Comparison of ENCODE assay signal across 8 cellular contexts in the genomic region with DNA sequence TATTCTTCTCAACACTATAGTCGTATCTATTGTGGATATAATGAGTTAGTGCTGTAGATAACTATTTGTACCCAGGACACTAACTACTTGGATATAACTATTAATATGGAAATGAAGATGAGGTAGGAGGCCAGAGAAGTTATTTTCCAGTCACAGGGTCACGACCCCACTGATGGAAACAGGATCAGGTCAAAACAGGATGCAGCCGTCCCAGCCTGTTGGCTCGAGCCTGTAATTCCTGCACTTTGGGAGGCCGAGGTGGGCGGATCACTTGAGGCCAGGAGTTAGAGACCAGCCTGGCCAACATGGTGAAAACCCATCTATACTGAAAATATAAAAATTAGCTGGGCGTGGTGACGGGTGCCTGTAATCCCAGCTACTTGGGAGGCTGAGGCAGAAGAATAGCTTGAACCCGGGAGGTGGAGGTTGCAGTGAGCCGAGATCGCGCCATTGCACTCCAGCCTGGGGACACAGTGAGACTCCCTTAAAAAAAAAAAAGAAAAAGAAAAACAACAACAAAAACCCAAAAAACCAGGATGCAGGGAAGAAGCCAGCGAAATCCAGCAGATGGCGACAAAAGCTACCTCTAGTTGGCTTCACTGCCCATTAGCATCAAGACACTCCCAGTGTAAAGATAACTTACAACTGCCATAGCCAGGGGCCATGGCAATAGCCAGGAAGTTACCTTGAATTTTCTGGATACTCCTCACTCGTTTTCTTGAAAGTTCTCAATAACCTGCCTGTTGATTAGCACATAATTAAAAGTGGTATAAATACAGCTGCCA. TPM values are rescaled to one million over a fixed set of nuclear protein-coding genes. Genes with fewer than 3 reads are reported as not detected.
A peak's percentile ranks its signal among the peaks of the same experiment; 100 is the strongest.
DNase-seq lines count a peak whose midpoint lies in the region; ATAC-seq and TF ChIP-seq lines count a peak whose summit lies in the region.

No MANE protein-coding gene starts in this region.

- no peaks in the 10 kb centered on the region for H3K27me3 ChIP-seq in HL-60 (ENCODE audit: insufficient read depth, poor library complexity, severe bottlenecking)

- ATAC-seq in GM21717 (IDR thresholded peaks at IDR 0.05; ENCODE audit: unreplicated experiment) (no peak), GM18868 (IDR thresholded peaks at IDR 0.05; ENCODE audit: unreplicated experiment) (no peak)

- POLR2A ChIA-PET in RWPE1 (lab: Yijun Ruan, JAX; ENCODE audit: low non-redundant PET), result no interaction called here

- H3K9me3 Mint-ChIP-seq in glutamatergic neuron (ENCODE audit: unreplicated experiment), result no peaks in the 10 kb centered on the region

- no peaks in the 10 kb centered on the region for H3K36me3 Mint-ChIP-seq in glutamatergic neuron (ENCODE audit: unreplicated experiment)

- no peak overlapping the region for H3K4me3 ChIP-seq in HL-60 (replicated peaks; ENCODE audit: insufficient read depth, low read length)

- no peaks in the 10 kb centered on the region for H3K4me1 Mint-ChIP-seq in glutamatergic neuron (ENCODE audit: low read depth, unreplicated experiment)

- CTCF ChIA-PET in RWPE1 (lab: Yijun Ruan, JAX), result interaction anchor here (0.5 to 0.6 kb wide), 5 partner anchors 40 to 672 kb away, joined by 3 read pairs; no protein-coding TSS in a partner anchor

- no peaks in the 10 kb centered on the region for H3K27me3 Mint-ChIP-seq in glutamatergic neuron (ENCODE audit: unreplicated experiment)

- no peak overlapping the region for H3K4me3 Mint-ChIP-seq in glutamatergic neuron (ENCODE audit: unreplicated experiment)

- no peak overlapping the region for H3K27ac ChIP-seq in HL-60 (replicated peaks)
- H3K27ac ChIP-seq in RWPE1, result no peak overlapping the region

- DNase-seq in DMS79 treated with DMSO at 0.1 percent for 48 hours (lab: John Stamatoyannopoulos, UW), result peak; percentile 8
- no peak for DNase-seq in DMS79 (lab: John Stamatoyannopoulos, UW)
- peak in 1 of 2 experiments; percentile 47 for DNase-seq in HL-60 (ENCODE audit: low read depth in 1 of 2, low spot score in 1 of 2)
- DNase-seq in RWPE1 (ENCODE audit: low spot score), result peak; percentile 25
- DNase-seq in glutamatergic neuron, result peak; percentile 40
- no peak for DNase-seq in stimulated activated naive CD4-positive, alpha-beta T cell treated with Interleukin-2 at 50 U/mL for 16 hours (lab: John Stamatoyannopoulos, UW)

- TF ChIP-seq CTCF in HL-60 (IDR thresholded peaks at IDR 0.05; ENCODE audit: insufficient read depth, low read length), result peak; percentile 17
- peak; percentile 52 for TF ChIP-seq CTCF in RWPE1 (conservative IDR thresholded peaks at IDR 0.05; ENCODE audit: low read depth)
- peak; percentile 27 for TF ChIP-seq CTCF in glutamatergic neuron (IDR thresholded peaks at IDR 0.05; ENCODE audit: partially characterized antibody, unreplicated experiment)

- no peak overlapping the region for H3K27ac Mint-ChIP-seq in glutamatergic neuron (ENCODE audit: unreplicated experiment)

RNA-seq across cellular contexts. Expression of gene NKAP, which starts 37.9 kb away (rescaled TPM):
- 7.8 TPM for total RNA-seq in glutamatergic neuron (ENCODE audit: unreplicated experiment)

Comparison
In these comparisons a context has a peak if more than half of its experiments do, and no peak if none do; other contexts are left out.
1. DNase-seq: peak in DMS79 treated with DMSO at 0.1 percent for 48 hours (single experiment), RWPE1 (single experiment) and glutamatergic neuron (single experiment); none in DMS79 (single experiment) and stimulated activated naive CD4-positive, alpha-beta T cell treated with Interleukin-2 at 50 U/mL for 16 hours (single experiment).
2. Peak in every context shown above with its lines, with median percentiles within 50 percentile points of each other: CTCF ChIP-seq.